In genomic region chr5:64861281-64861680, GRCh38 we compare ENCODE assay signal across 20 cellular contexts.
"Had no signal": no experiment of that assay in that cellular context is flagged by ENCODE, and none has a peak within 500 bp of the region (broad histone marks: within the 10 kb centered on the region; RNA-seq: fewer than 3 reads in every experiment).

No MANE protein-coding gene starts in this region.

- H3K27me3 Mint-ChIP-seq: natural killer cell treated with Interleukin-12 subunit alpha and Interleukin-12 subunit beta and Interleukin-15 and Interleukin-18, amount 100 ng/mL, for 72 hours had no signal

- ATAC-seq: gastrocnemius medialis, heart right ventricle, left cardiac atrium, lower lobe of right lung, right cardiac atrium had no signal

- H3K4me3 Mint-ChIP-seq: natural killer cell treated with Interleukin-12 subunit alpha and Interleukin-12 subunit beta and Interleukin-15 and Interleukin-18, amount 100 ng/mL, for 72 hours; neural progenitor cell had no signal

- H3K9me3 Mint-ChIP-seq: natural killer cell treated with Interleukin-12 subunit alpha and Interleukin-12 subunit beta and Interleukin-15 and Interleukin-18, amount 100 ng/mL, for 72 hours; neural progenitor cell had no signal

- H3K4me3 ChIP-seq: gastrocnemius medialis, heart right ventricle, left ventricle myocardium inferior, lower lobe of right lung, neural progenitor cell, ovary, tibial artery, upper lobe of left lung, uterus had no signal

- DNase-seq: erythroblast; gastrocnemius medialis; heart right ventricle; islet precursor cell; left cardiac atrium; left ventricle myocardium inferior; lower lobe of right lung; mesenchymal stem cell; midbrain; nucleus accumbens; ovary; right cardiac atrium; small intestine; stimulated activated CD4-positive, alpha-beta T cell treated with anti-CD3 and anti-CD28 coated beads, Interleukin-12 subunit alpha, Interleukin-12 subunit beta, amount 100 ng/mL, for 4 hours; stimulated activated naive CD4-positive, alpha-beta T cell treated with Interleukin-2 at 50 U/mL for 16 hours; tibial artery; upper lobe of left lung; uterus had no signal

- H3K27ac Mint-ChIP-seq: natural killer cell treated with Interleukin-12 subunit alpha and Interleukin-12 subunit beta and Interleukin-15 and Interleukin-18, amount 100 ng/mL, for 72 hours; neural progenitor cell had no signal

- H3K4me1 Mint-ChIP-seq: neural progenitor cell had no signal

- H3K36me3 Mint-ChIP-seq: natural killer cell treated with Interleukin-12 subunit alpha and Interleukin-12 subunit beta and Interleukin-15 and Interleukin-18, amount 100 ng/mL, for 72 hours had no signal
